ENCODE assay signal across 28 cellular contexts in the genomic region with DNA sequence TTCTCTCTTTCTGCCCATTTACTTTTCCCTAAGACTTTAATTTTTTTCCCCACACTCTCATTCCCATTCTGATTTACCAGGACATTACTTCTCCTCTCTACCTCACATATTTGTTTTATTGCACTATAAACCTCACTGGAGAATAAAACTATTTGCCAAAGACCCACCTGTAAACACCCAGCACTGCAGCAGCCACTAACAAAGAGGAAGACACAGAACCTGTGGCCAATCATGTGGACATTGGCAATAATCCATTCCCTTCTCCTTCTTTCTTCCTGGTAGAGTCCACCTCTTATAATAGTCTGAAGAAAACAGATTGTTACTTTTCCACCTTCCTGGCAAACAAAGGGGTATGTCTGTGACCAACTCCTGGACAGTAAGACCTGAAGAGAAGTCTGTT. TPM values are rescaled to one million over a fixed set of nuclear protein-coding genes. Genes with fewer than 3 reads are reported as not detected.
"Had no signal": no experiment of that assay in that cellular context is flagged by ENCODE, and none has a peak within 500 bp of the region (broad histone marks: within the 10 kb centered on the region; RNA-seq: fewer than 3 reads in every experiment).

No MANE protein-coding gene starts in this region.

- H3K27ac ChIP-seq: adrenal gland, ascending aorta, breast epithelium, cardiac muscle cell, epithelial cell of prostate, esophagus squamous epithelium, gastroesophageal sphincter, heart right ventricle had no signal

- ATAC-seq: activated CD4-positive, alpha-beta T cell treated with anti-CD3 and anti-CD28 coated beads for 36 hours; activated CD8-positive, alpha-beta memory T cell treated with anti-CD3 and anti-CD28 coated beads, Interleukin-2, amount 10 ng/mL, durations not matched to agents 7 days and 5 days; activated CD8-positive, alpha-beta T cell treated with anti-CD3 and anti-CD28 coated beads, Interleukin-2, amount 10 ng/mL, durations not matched to agents 7 days and 5 days; activated naive CD8-positive, alpha-beta T cell treated with anti-CD3 and anti-CD28 coated beads, Interleukin-2, amount 50 U/mL, for 24 hours; gastroesophageal sphincter; heart right ventricle; T-helper 17 cell had no signal

- DNase-seq: activated CD4-positive, alpha-beta memory T cell treated with anti-CD3 and anti-CD28 coated beads for 36 hours; activated CD4-positive, alpha-beta T cell treated with anti-CD3 and anti-CD28 coated beads for 36 hours; activated CD4-positive, alpha-beta T cell treated with anti-CD3 and anti-CD28 coated beads, Interleukin-2, amount 10 ng/mL, durations not matched to agents 24 days and 14 days; activated CD4-positive, CD25-positive, alpha-beta regulatory T cell; activated CD4-positive, CD25-positive, alpha-beta regulatory T cell treated with anti-CD3 and anti-CD28 coated beads, Interleukin-2, amount 50 U/mL, for 72 hours; activated CD8-positive, alpha-beta memory T cell treated with anti-CD3 and anti-CD28 coated beads, Interleukin-2, amount 10 ng/mL, durations not matched to agents 7 days and 5 days; activated CD8-positive, alpha-beta memory T cell treated with anti-CD3 and anti-CD28 coated beads, Interleukin-2, amount 50 U/mL, for 4 hours; activated CD8-positive, alpha-beta T cell treated with anti-CD3 and anti-CD28 coated beads, Interleukin-2, amount 10 ng/mL, durations not matched to agents 7 days and 5 days; activated effector memory CD4-positive, alpha-beta T cell treated with anti-CD3 and anti-CD28 coated beads, Interleukin-2, amount 50 U/mL, for 16 hours; activated naive CD4-positive, alpha-beta T cell treated with anti-CD3 and anti-CD28 coated beads for 36 hours; activated naive CD8-positive, alpha-beta T cell treated with anti-CD3 and anti-CD28 coated beads for 36 hours; activated naive CD8-positive, alpha-beta T cell treated with anti-CD3 and anti-CD28 coated beads, Interleukin-2, amount 50 U/mL, for 24 hours; activated T-cell treated with anti-CD3 and anti-CD28 coated beads, Interleukin-2, amount 50 U/mL, for 1 hour; activated T-cell treated with anti-CD3 and anti-CD28 coated beads, Interleukin-2, amount 50 U/mL, for 48 hours; adrenal gland; effector CD8-positive, alpha-beta T cell; esophagus squamous epithelium; foreskin melanocyte; heart right ventricle; T-helper 1 cell; T-helper 17 cell; T1000 had no signal

RNA-seq across cellular contexts. Expression of a gene that starts 8.3 kb away (rescaled TPM):
- total RNA-seq: ascending aorta, endothelial cell of umbilical vein had no signal
